22 cellular contexts compared by ENCODE assay signal in genomic region chr22:47000888-47001287, GRCh38.
DNase-seq lines count a peak whose midpoint lies in the region; ATAC-seq lines count a peak whose summit lies in the region.
"Had no signal": no experiment of that assay in that cellular context is flagged by ENCODE, and none has a peak within 500 bp of the region (broad histone marks: within the 10 kb centered on the region; RNA-seq: fewer than 3 reads in every experiment).

No MANE protein-coding gene starts in this region.

- intact Hi-C loops in head of caudate nucleus (cut with DNase I) = no loop called here

- no peak overlapping the region for H3K4me3 Mint-ChIP-seq in activated naive CD4-positive, alpha-beta T cell treated with anti-CD3 and anti-CD28 coated beads, Interleukin-2, amount 10 ng/mL, durations not matched to agents 7 days and 5 days
- H3K4me3 Mint-ChIP-seq in T-helper 1 cell treated with Interleukin-12 subunit alpha and Interleukin-12 subunit beta and Interleukin-4 antibody, amounts not matched to agents 30 μg/mL and 1 μg/mL, for 36 hours = no peak overlapping the region
- H3K4me3 Mint-ChIP-seq in stimulated activated memory B cell treated with anti-CD40 and anti-IgM and Interleukin-4, amounts not matched to agents 10 μg/mL and 1 μg/mL and 100 μg/mL, for 72 hours = no peak overlapping the region
- H3K4me3 Mint-ChIP-seq: activated CD8-positive, alpha-beta T cell treated with anti-CD3 and anti-CD28 coated beads, Interleukin-2, amount 10 ng/mL, durations not matched to agents 7 days and 5 days; brain had no signal

- H3K36me3 Mint-ChIP-seq in activated naive CD4-positive, alpha-beta T cell treated with anti-CD3 and anti-CD28 coated beads, Interleukin-2, amount 50 U/mL, for 72 hours = no peaks in the 10 kb centered on the region
- H3K36me3 Mint-ChIP-seq in activated naive CD4-positive, alpha-beta T cell treated with anti-CD3 and anti-CD28 coated beads, Interleukin-2, amount 10 ng/mL, durations not matched to agents 7 days and 5 days = peaks cover 4% of the 10 kb centered on the region
- peaks cover 7% of the 10 kb centered on the region for H3K36me3 Mint-ChIP-seq in T-helper 1 cell treated with Interleukin-12 subunit alpha and Interleukin-12 subunit beta and Interleukin-4 antibody, amounts not matched to agents 30 μg/mL and 1 μg/mL, for 36 hours (ENCODE audit: low read depth)
- H3K36me3 Mint-ChIP-seq in stimulated activated memory B cell treated with anti-CD40 and anti-IgM and Interleukin-4, amounts not matched to agents 10 μg/mL and 1 μg/mL and 100 μg/mL, for 72 hours = peaks cover 28% of the 10 kb centered on the region

- ATAC-seq in activated naive CD4-positive, alpha-beta T cell treated with anti-CD3 and anti-CD28 coated beads, Interleukin-2, amount 50 U/mL, for 72 hours = peak; percentile 35 to 41
- peak; percentile 42 for ATAC-seq in GM21619 (IDR thresholded peaks at IDR 0.05; ENCODE audit: unreplicated experiment)
- ATAC-seq in stimulated activated memory B cell treated with anti-CD40 and anti-IgM and Interleukin-4, amounts not matched to agents 10 μg/mL and 1 μg/mL and 100 μg/mL, for 72 hours = peak; percentile 82
- ATAC-seq: activated CD8-positive, alpha-beta T cell treated with anti-CD3 and anti-CD28 coated beads, Interleukin-2, amount 10 ng/mL, durations not matched to agents 7 days and 5 days; esophagus mucosa; right cardiac atrium had no signal

- peaks cover 12% of the 10 kb centered on the region for H3K4me1 Mint-ChIP-seq in activated naive CD4-positive, alpha-beta T cell treated with anti-CD3 and anti-CD28 coated beads, Interleukin-2, amount 10 ng/mL, durations not matched to agents 7 days and 5 days
- H3K4me1 Mint-ChIP-seq in T-helper 1 cell treated with Interleukin-12 subunit alpha and Interleukin-12 subunit beta and Interleukin-4 antibody, amounts not matched to agents 30 μg/mL and 1 μg/mL, for 36 hours (ENCODE audit: low read depth) = peaks cover 12% of the 10 kb centered on the region
- H3K4me1 Mint-ChIP-seq in stimulated activated memory B cell treated with anti-CD40 and anti-IgM and Interleukin-4, amounts not matched to agents 10 μg/mL and 1 μg/mL and 100 μg/mL, for 72 hours = peaks cover 17% of the 10 kb centered on the region

- no peak for DNase-seq in activated naive CD4-positive, alpha-beta T cell treated with anti-CD3 and anti-CD28 coated beads, Interleukin-2, amount 50 U/mL, for 72 hours (ENCODE audit: low spot score in 2 of 2)
- DNase-seq in activated naive CD4-positive, alpha-beta T cell treated with anti-CD3 and anti-CD28 coated beads, Interleukin-2, amount 10 ng/mL, durations not matched to agents 7 days and 5 days = no peak
- no peak for DNase-seq in NCI-H1048 (lab: John Stamatoyannopoulos, UW)
- DNase-seq in head of caudate nucleus = no peak
- DNase-seq in NCI-H1694 treated with DMSO at 0.1 percent for 48 hours (lab: John Stamatoyannopoulos, UW) = no peak
- DNase-seq: activated CD8-positive, alpha-beta T cell treated with anti-CD3 and anti-CD28 coated beads, Interleukin-2, amount 10 ng/mL, durations not matched to agents 7 days and 5 days; activated gamma-delta T cell treated with Interleukin-2 at 50 U/mL for 16 hours; DMS 273 treated with DMSO at 0.1 percent for 48 hours; dorsolateral prefrontal cortex; MV-4-11; NCI-H2171; right cardiac atrium; SHP77 treated with DMSO at 0.1 percent for 48 hours; stimulated activated CD4-positive, alpha-beta T cell treated with anti-CD3 and anti-CD28 coated beads, Interleukin-2, amount 100 ng/mL, for 24 hours; stimulated activated CD8-positive, alpha-beta memory T cell treated with anti-CD3 and anti-CD28 coated beads, Interleukin-4, amount 100 ng/mL, for 48 hours; T-helper 9 cell; tibial artery had no signal

- no peaks in the 10 kb centered on the region for H3K27me3 Mint-ChIP-seq in activated naive CD4-positive, alpha-beta T cell treated with anti-CD3 and anti-CD28 coated beads, Interleukin-2, amount 10 ng/mL, durations not matched to agents 7 days and 5 days
- H3K27me3 Mint-ChIP-seq in T-helper 1 cell treated with Interleukin-12 subunit alpha and Interleukin-12 subunit beta and Interleukin-4 antibody, amounts not matched to agents 30 μg/mL and 1 μg/mL, for 36 hours (ENCODE audit: low read depth) = no peaks in the 10 kb centered on the region
- H3K27me3 Mint-ChIP-seq in stimulated activated memory B cell treated with anti-CD40 and anti-IgM and Interleukin-4, amounts not matched to agents 10 μg/mL and 1 μg/mL and 100 μg/mL, for 72 hours = no peaks in the 10 kb centered on the region
- H3K27me3 Mint-ChIP-seq: brain had no signal

- CTCF ChIA-PET in activated naive CD4-positive, alpha-beta T cell treated with anti-CD3 and anti-CD28 coated beads, Interleukin-2, amount 10 ng/mL, durations not matched to agents 7 days and 5 days (lab: Charles Lee) = no interaction called here

- H3K27ac Mint-ChIP-seq in activated naive CD4-positive, alpha-beta T cell treated with anti-CD3 and anti-CD28 coated beads, Interleukin-2, amount 50 U/mL, for 72 hours = peak overlapping the region in 1 of 2 donors; percentile 67
- H3K27ac Mint-ChIP-seq in activated naive CD4-positive, alpha-beta T cell treated with anti-CD3 and anti-CD28 coated beads, Interleukin-2, amount 10 ng/mL, durations not matched to agents 7 days and 5 days = no peak overlapping the region
- H3K27ac Mint-ChIP-seq in T-helper 1 cell treated with Interleukin-12 subunit alpha and Interleukin-12 subunit beta and Interleukin-4 antibody, amounts not matched to agents 30 μg/mL and 1 μg/mL, for 36 hours = peak overlapping the region; percentile 56
- H3K27ac Mint-ChIP-seq in stimulated activated memory B cell treated with anti-CD40 and anti-IgM and Interleukin-4, amounts not matched to agents 10 μg/mL and 1 μg/mL and 100 μg/mL, for 72 hours = peak overlapping the region; percentile 78
- H3K27ac Mint-ChIP-seq: activated CD8-positive, alpha-beta T cell treated with anti-CD3 and anti-CD28 coated beads, Interleukin-2, amount 10 ng/mL, durations not matched to agents 7 days and 5 days had no signal

- H3K9me3 Mint-ChIP-seq in activated naive CD4-positive, alpha-beta T cell treated with anti-CD3 and anti-CD28 coated beads, Interleukin-2, amount 50 U/mL, for 72 hours = no peaks in the 10 kb centered on the region
- H3K9me3 Mint-ChIP-seq in activated naive CD4-positive, alpha-beta T cell treated with anti-CD3 and anti-CD28 coated beads, Interleukin-2, amount 10 ng/mL, durations not matched to agents 7 days and 5 days = no peaks in the 10 kb centered on the region
- no peaks in the 10 kb centered on the region for H3K9me3 Mint-ChIP-seq in T-helper 1 cell treated with Interleukin-12 subunit alpha and Interleukin-12 subunit beta and Interleukin-4 antibody, amounts not matched to agents 30 μg/mL and 1 μg/mL, for 36 hours
- H3K9me3 Mint-ChIP-seq in stimulated activated memory B cell treated with anti-CD40 and anti-IgM and Interleukin-4, amounts not matched to agents 10 μg/mL and 1 μg/mL and 100 μg/mL, for 72 hours = no peaks in the 10 kb centered on the region
- H3K9me3 Mint-ChIP-seq: brain had no signal
